ENCODE assay signal across 21 cellular contexts in genomic region chr4:17966312-17966711, GRCh38.
"Had no signal": no experiment of that assay in that cellular context is flagged by ENCODE, and none has a peak within 500 bp of the region (broad histone marks: within the 10 kb centered on the region; RNA-seq: fewer than 3 reads in every experiment).

No MANE protein-coding gene starts in this region.

- H3K27me3 Mint-ChIP-seq: T-cell had no signal

- H3K4me2 ChIP-seq: SK-N-SH had no signal

- ATAC-seq: T-cell had no signal

- H3K27ac Mint-ChIP-seq: T-cell; T-helper 1 cell treated with Interleukin-12 subunit alpha and Interleukin-12 subunit beta and Interleukin-4 antibody, amounts not matched to agents 30 μg/mL and 1 μg/mL, for 36 hours had no signal

- H3K4me3 Mint-ChIP-seq: T-cell; T-helper 1 cell treated with Interleukin-12 subunit alpha and Interleukin-12 subunit beta and Interleukin-4 antibody, amounts not matched to agents 30 μg/mL and 1 μg/mL, for 36 hours had no signal

- H3K9me3 Mint-ChIP-seq: T-cell; T-helper 1 cell treated with Interleukin-12 subunit alpha and Interleukin-12 subunit beta and Interleukin-4 antibody, amounts not matched to agents 30 μg/mL and 1 μg/mL, for 36 hours had no signal

- H3K9ac ChIP-seq: SK-N-SH had no signal

- H3K9me3 ChIP-seq: SK-N-SH had no signal

- DNase-seq: KBM-7, MV-4-11, NCI-H1048, NCI-H1105 treated with DMSO at 0.1 percent for 48 hours, NCI-H1417 treated with DMSO at 0.1 percent for 48 hours, NCI-H187, NCI-H2029, NCI-H2081 treated with DMSO at 0.1 percent for 48 hours, NCI-H2171, NCI-H226, NCI-H446, NCI-H510A, NCI-H524 treated with DMSO at 0.1 percent for 48 hours, NCI-H69, NCI-H774, RPMI8226, SHP77, SK-N-SH, SW 1271, T-cell had no signal
